ENCODE assay signal across 1 cellular context in the genomic region with DNA sequence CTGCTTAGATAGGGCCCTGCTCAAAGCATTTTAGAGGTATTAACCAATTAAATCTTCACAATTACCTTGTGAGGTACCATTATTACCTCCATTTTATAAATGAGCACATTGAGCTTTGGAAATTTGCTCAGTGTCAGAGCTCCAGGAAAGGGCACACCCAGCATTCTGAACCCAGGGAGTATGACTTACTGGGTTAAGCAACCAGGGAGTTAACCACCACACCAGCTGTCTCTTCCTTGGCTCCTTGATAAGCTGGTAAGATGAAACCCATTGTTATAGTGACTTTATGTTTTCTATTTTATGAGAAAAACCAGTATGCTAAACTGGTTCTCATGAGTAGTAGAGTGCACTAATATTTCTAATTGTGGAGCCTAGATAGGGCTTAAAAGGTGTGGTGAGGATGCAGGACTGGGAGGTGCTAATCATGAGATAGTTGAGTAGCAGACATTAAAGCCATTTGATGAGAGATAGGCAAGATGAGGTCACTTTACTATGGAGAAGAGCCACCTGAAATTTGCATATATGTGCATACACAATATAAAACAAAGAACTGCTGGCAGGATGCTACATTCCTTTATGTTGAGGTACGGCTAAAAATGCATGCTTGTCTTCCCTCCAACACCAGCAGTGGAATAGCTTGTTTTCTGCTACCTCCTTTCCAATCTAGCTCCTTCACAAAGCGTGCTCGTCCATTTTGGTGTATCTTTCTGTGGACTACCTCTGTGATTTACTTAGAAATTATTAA.
TF ChIP-seq lines count a peak whose summit lies in the region.

No MANE protein-coding gene starts in this region.

TF ChIP-seq in H1, 55 proteins besides CTCF, POLR2A, EP300 and RAD21 (continued from another document):
- no peak for TF ChIP-seq SAP30 (IDR thresholded peaks at IDR 0.05; ENCODE audit: insufficient read depth, insufficient replicate concordance, low read length)
- TF ChIP-seq BCL11A (IDR thresholded peaks at IDR 0.05; ENCODE audit: low read depth in 2 of 2, low read length in 2 of 2), result peak in 1 of 2 experiments; percentile 23
- TF ChIP-seq SP1 (IDR thresholded peaks at IDR 0.05; ENCODE audit: low read depth, low read length), result peak; percentile 71
- TF ChIP-seq TCF12 (IDR thresholded peaks at IDR 0.05; ENCODE audit: low read depth, low read length), result no peak
- no peak for TF ChIP-seq KDM1A (IDR thresholded peaks at IDR 0.05; ENCODE audit: borderline replicate concordance, low read length)
- no peak for TF ChIP-seq BACH1 (IDR thresholded peaks at IDR 0.05; ENCODE audit: low read length)
- peak; percentile 91 for TF ChIP-seq TEAD4 (IDR thresholded peaks at IDR 0.05; ENCODE audit: low read depth, low read length)
- no peak for TF ChIP-seq TAF7 (optimal IDR thresholded peaks at IDR 0.05; ENCODE audit: borderline replicate concordance, low read depth, low read length)
- TF ChIP-seq CBX5 (IDR thresholded peaks at IDR 0.05; ENCODE audit: low read depth, low read length), result no peak
- TF ChIP-seq HDAC6 (IDR thresholded peaks at IDR 0.05; ENCODE audit: low read depth, low read length), result no peak
- TF ChIP-seq ASH2L (IDR thresholded peaks at IDR 0.05; ENCODE audit: low read length), result no peak
- peak; percentile 86 for TF ChIP-seq JUND (IDR thresholded peaks at IDR 0.05; ENCODE audit: low read length)
- no peak for TF ChIP-seq SIN3A (conservative IDR thresholded peaks at IDR 0.05 in 1 of 2, IDR thresholded peaks at IDR 0.05 in 1 of 2; ENCODE audit: low read depth in 1 of 2, low read length in 2 of 2)
